8 cellular contexts compared by ENCODE assay signal in the genomic region with DNA sequence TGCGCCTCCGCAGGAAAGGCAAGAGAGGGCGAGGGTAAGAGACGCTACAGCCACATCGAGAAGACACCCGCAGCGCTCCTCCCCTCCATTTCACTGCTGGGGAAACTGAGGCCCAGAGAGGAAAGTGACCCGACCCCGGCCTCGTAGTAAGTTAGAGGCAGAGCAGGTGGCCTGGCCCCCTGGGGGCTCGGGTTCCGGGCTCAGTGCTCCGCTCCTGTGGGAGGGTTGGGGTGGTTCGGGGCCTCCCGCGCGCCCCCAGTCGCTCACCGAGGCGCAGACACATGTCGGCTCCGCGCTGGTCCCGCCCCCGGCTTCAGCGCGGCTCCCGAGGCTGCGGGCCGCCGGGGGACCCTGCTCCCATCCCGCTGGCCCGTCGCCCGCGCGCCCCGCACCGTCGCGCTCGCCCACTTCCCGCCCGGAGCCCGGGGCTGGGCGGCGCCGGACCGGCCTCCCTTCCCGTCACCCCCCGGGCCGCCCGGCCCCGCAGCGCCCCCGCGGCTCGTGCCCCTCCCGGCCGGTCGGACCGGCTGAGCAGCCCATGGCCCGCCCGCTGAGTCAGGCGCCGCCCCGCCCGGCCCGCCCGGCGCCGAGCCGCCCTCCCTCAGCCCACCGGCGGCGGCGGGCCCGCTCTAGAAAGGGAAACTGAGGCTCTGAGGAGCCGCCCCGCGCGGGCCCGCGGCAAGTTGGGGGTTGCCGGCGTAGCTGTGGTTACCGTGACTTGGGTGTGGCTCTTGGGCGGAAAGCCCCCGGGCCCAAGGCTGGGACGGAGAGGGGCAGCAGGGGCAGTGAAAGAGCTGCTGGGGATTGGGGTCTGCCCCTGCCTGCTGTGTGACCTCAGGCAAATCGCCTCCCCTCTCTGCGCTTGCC. TPM values are rescaled to one million over a fixed set of nuclear protein-coding genes. Genes with fewer than 3 reads are reported as not detected.
DNase-seq lines count a peak whose midpoint lies in the region; ATAC-seq, FAIRE-seq and TF ChIP-seq lines count a peak whose summit lies in the region.

A gene with protein sequence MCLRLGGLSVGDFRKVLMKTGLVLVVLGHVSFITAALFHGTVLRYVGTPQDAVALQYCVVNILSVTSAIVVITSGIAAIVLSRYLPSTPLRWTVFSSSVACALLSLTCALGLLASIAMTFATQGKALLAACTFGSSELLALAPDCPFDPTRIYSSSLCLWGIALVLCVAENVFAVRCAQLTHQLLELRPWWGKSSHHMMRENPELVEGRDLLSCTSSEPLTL (minus strand): TSS at position 434 of the 867 bp plus-strand sequence. CDS start 151 bp downstream, at position 283.

- H3K27me3 Mint-ChIP-seq in brain: peaks cover 54% of the 10 kb centered on the region

- H3K4me3 Mint-ChIP-seq in brain: peak within 1 kb of the TSS; percentile 81 to 89 (median 85)
- H3K4me3 Mint-ChIP-seq in stimulated activated effector memory CD8-positive, alpha-beta T cell treated with anti-CD3 and anti-CD28 coated beads, Interleukin-12 subunit alpha, Interleukin-12 subunit beta, amount 100 ng/mL, for 72 hours: peak within 1 kb of the TSS; percentile 73

- no peaks in the 10 kb centered on the region for H3K36me3 Mint-ChIP-seq in brain
- no peaks in the 10 kb centered on the region for H3K36me3 Mint-ChIP-seq in stimulated activated effector memory CD8-positive, alpha-beta T cell treated with anti-CD3 and anti-CD28 coated beads, Interleukin-12 subunit alpha, Interleukin-12 subunit beta, amount 100 ng/mL, for 72 hours

- DNase-seq in EH (ENCODE audit: low read depth) (peak; percentile 54), LNCaP clone FGC (ENCODE audit: low read depth) (no peak), keratinocyte (ENCODE audit: low read depth, low spot score) (no peak), SIG-M5 (lab: John Stamatoyannopoulos, UW) (no peak)
- DNase-seq in stimulated activated effector memory CD8-positive, alpha-beta T cell treated with anti-CD3 and anti-CD28 coated beads, Interleukin-12 subunit alpha, Interleukin-12 subunit beta, amount 100 ng/mL, for 72 hours (ENCODE audit: low spot score in 2 of 2): peak in 1 of 2 donors; percentile 28

- H3K4me3 ChIP-seq in LNCaP clone FGC (ENCODE audit: low read depth, low read length) (peak within 1 kb of the TSS; percentile 79), keratinocyte (ENCODE audit: control insufficient read depth in 2 of 3, extremely low read depth in 1 of 3, insufficient read depth in 2 of 3, low read depth in 1 of 3, low read length in 3 of 3) (peak within 1 kb of the TSS; percentile 66 to 84 (median 83))

- H3K4me1 Mint-ChIP-seq in brain: peaks cover 7% of the 10 kb centered on the region
- peaks cover 5% of the 10 kb centered on the region for H3K4me1 Mint-ChIP-seq in stimulated activated effector memory CD8-positive, alpha-beta T cell treated with anti-CD3 and anti-CD28 coated beads, Interleukin-12 subunit alpha, Interleukin-12 subunit beta, amount 100 ng/mL, for 72 hours

- peak within 1 kb of the TSS; percentile 84 for H3K9ac ChIP-seq in keratinocyte (ENCODE audit: control insufficient read depth, extremely low read depth, insufficient read depth, low read length)

- peaks cover 0 to 8% of the 10 kb centered on the region in 2 experiments for H3K36me3 ChIP-seq in keratinocyte (ENCODE audit: control insufficient read depth in 2 of 2, extremely low read depth in 1 of 2, insufficient read depth in 2 of 2, low read length in 2 of 2)

- dilution Hi-C loops in keratinocyte (cut with MboI; ENCODE audit: extremely low pct_ligation_motif_present, low sequenced_read_pairs): no loop called here

- H3K9me3 Mint-ChIP-seq in brain: peaks cover 0 to 7% (median 0%) of the 10 kb centered on the region in 5 experiments
- H3K9me3 Mint-ChIP-seq in stimulated activated effector memory CD8-positive, alpha-beta T cell treated with anti-CD3 and anti-CD28 coated beads, Interleukin-12 subunit alpha, Interleukin-12 subunit beta, amount 100 ng/mL, for 72 hours: no peaks in the 10 kb centered on the region

- H4K20me1 ChIP-seq in keratinocyte (ENCODE audit: control insufficient read depth, extremely low read depth, insufficient read depth, low read length): no peaks in the 10 kb centered on the region

- peaks cover 9% of the 10 kb centered on the region for H3K79me2 ChIP-seq in keratinocyte (ENCODE audit: control insufficient read depth, insufficient read depth, low read length)

- peak within 1 kb of the TSS; percentile 90 for H3K4me2 ChIP-seq in keratinocyte (ENCODE audit: control insufficient read depth, extremely low read depth, insufficient read depth, low read depth, low read length)

- peak within 1 kb of the TSS; percentile 56 for H3K27ac ChIP-seq in keratinocyte (ENCODE audit: control insufficient read depth, insufficient read depth, low read length)

- no peaks in the 10 kb centered on the region for H3K9me3 ChIP-seq in keratinocyte (ENCODE audit: control insufficient read depth, low read depth, low read length)

- peak within 1 kb of the TSS in 2 of 5 experiments; percentile 51 to 64 for H3K27ac Mint-ChIP-seq in brain
- no peak within 1 kb of the TSS for H3K27ac Mint-ChIP-seq in stimulated activated effector memory CD8-positive, alpha-beta T cell treated with anti-CD3 and anti-CD28 coated beads, Interleukin-12 subunit alpha, Interleukin-12 subunit beta, amount 100 ng/mL, for 72 hours

- ATAC-seq in stimulated activated effector memory CD8-positive, alpha-beta T cell treated with anti-CD3 and anti-CD28 coated beads, Interleukin-12 subunit alpha, Interleukin-12 subunit beta, amount 100 ng/mL, for 72 hours: peak; percentile 75
- ATAC-seq in HG02798 (IDR thresholded peaks at IDR 0.05; ENCODE audit: poor library complexity, unreplicated experiment) (no peak), HG02973 (IDR thresholded peaks at IDR 0.05; ENCODE audit: unreplicated experiment) (no peak)

- no peak for TF ChIP-seq CTCF in LNCaP clone FGC (IDR thresholded peaks at IDR 0.05; ENCODE audit: control insufficient read depth, extremely low read depth, insufficient read depth)
- no peak for TF ChIP-seq CTCF in brain (conservative IDR thresholded peaks at IDR 0.05)
- no peak for TF ChIP-seq CTCF in keratinocyte (optimal IDR thresholded peaks at IDR 0.05 in 1 of 3, IDR thresholded peaks at IDR 0.05 in 1 of 3, conservative IDR thresholded peaks at IDR 0.05 in 1 of 3; ENCODE audit: extremely low read depth in 1 of 3, insufficient read depth in 2 of 3, low read length in 3 of 3)

- peak within 1 kb of the TSS; percentile 66 for H2AFZ ChIP-seq in keratinocyte (ENCODE audit: control insufficient read depth, low read length)

- no peaks in the 10 kb centered on the region for H3K9me1 ChIP-seq in keratinocyte (ENCODE audit: control insufficient read depth, extremely low read depth, insufficient read depth, low read length)

- H3K4me1 ChIP-seq in keratinocyte (ENCODE audit: control insufficient read depth, extremely low read depth, insufficient read depth, low read length): peaks cover 28% of the 10 kb centered on the region

- no peak for FAIRE-seq in keratinocyte (lab: Jason Lieb, UNC)

- H3K27me3 ChIP-seq in keratinocyte (ENCODE audit: control insufficient read depth, extremely low read depth, insufficient read depth, low read length): no peaks in the 10 kb centered on the region

RNA-seq across cellular contexts. Expression of the gene that starts here (rescaled TPM):
- 51.4 TPM for polyA plus RNA-seq in brain (ENCODE audit: insufficient read depth, low read depth, low replicate concordance)
- 59.4 to 125 TPM (median 109 TPM) in 3 replicates for polyA plus RNA-seq in keratinocyte
- polyA plus RNA-seq in keratinocyte (2011; ENCODE audit: low read depth): 26.0 TPM
- 129 and 227 TPM in 2 replicates for polyA plus RNA-seq in keratinocyte (2011; cell fraction: cytosol; rRNA removed)
- polyA plus RNA-seq in keratinocyte (2011; cell fraction: nucleus; rRNA removed): 39.2 and 55.8 TPM in 2 replicates
- polyA plus RNA-seq in keratinocyte (2012; ENCODE audit: low replicate concordance): 133 and 154 TPM in 2 replicates
- 109 to 222 TPM (median 141 TPM) in 3 replicates for polyA minus RNA-seq in keratinocyte
- polyA minus RNA-seq in keratinocyte (2011; cell fraction: cytosol; rRNA and poly(A)+ RNA removed): 141 TPM
- polyA minus RNA-seq in keratinocyte (2011; cell fraction: nucleus; rRNA and poly(A)+ RNA removed): 17.9 and 19.2 TPM in 2 replicates
